In the genomic region with DNA sequence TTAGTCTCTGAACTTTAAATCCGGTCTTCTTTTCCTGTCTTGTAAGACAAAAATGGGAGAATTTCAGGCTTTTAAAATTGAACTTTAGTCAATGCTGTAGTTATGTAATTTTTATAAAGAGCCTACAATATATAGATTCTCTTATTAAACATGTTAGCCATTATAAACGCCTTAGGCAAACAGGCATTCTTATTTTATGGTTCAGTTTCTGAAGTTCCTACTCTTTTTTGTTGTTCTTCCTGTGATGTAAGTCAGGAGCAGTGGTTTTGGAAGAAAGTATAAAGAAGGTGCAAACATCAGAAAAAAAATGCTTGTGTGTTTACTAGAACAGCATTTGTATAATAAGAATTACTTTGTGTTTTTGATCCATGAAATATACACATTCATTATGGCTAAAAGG, we compare ENCODE assay signal across 20 cellular contexts. TPM values are rescaled to one million over a fixed set of nuclear protein-coding genes. Genes with fewer than 3 reads are reported as not detected.
A peak's percentile ranks its signal among the peaks of the same experiment; 100 is the strongest.
DNase-seq lines count a peak whose midpoint lies in the region; ATAC-seq, FAIRE-seq and TF ChIP-seq lines count a peak whose summit lies in the region.
"Had no signal": no experiment of that assay in that cellular context is flagged by ENCODE, and none has a peak within 500 bp of the region (broad histone marks: within the 10 kb centered on the region; RNA-seq: fewer than 3 reads in every experiment).

No MANE protein-coding gene starts in this region.

- intact Hi-C loops in uterus (cut with DNase I; ENCODE audit: low total_unique reads) = no loop called here

- TF ChIP-seq CTCF in epithelial cell of esophagus (IDR thresholded peaks at IDR 0.05; ENCODE audit: insufficient read depth, low read depth, low read length, missing control alignments) = no peak
- TF ChIP-seq CTCF in nephron (IDR thresholded peaks at IDR 0.05; ENCODE audit: unreplicated experiment in 3 of 3) = no peak
- no peak for TF ChIP-seq CTCF in uterus (IDR thresholded peaks at IDR 0.05)

- no peaks in the 10 kb centered on the region for H3K9me3 ChIP-seq in uterus

- H3K36me3 ChIP-seq in uterus = no peaks in the 10 kb centered on the region
- H3K36me3 ChIP-seq: BLaER1 had no signal

- no peak overlapping the region for H3K27ac ChIP-seq in uterus
- H3K27ac ChIP-seq: BLaER1 had no signal

- peak overlapping the region; percentile 56 to 95 (median 76) for H3K27ac Mint-ChIP-seq in nephron
- H3K27ac Mint-ChIP-seq: CD4-positive, alpha-beta memory T cell had no signal

- H3K36me3 Mint-ChIP-seq in nephron (ENCODE audit: low read depth) = peaks cover 21% of the 10 kb centered on the region
- H3K36me3 Mint-ChIP-seq: CD4-positive, alpha-beta memory T cell had no signal

- ATAC-seq in GM18909 (IDR thresholded peaks at IDR 0.05; ENCODE audit: poor library complexity, unreplicated experiment) = no peak
- no peak for ATAC-seq in GM19328 (IDR thresholded peaks at IDR 0.05; ENCODE audit: unreplicated experiment)

- FAIRE-seq in H54 (lab: Jason Lieb, UNC) = peak; percentile 78
- FAIRE-seq: GM19239, H1 had no signal

- DNase-seq in ACHN (peak; percentile 28), H54 (ENCODE audit: insufficient read length, low spot score) (no peak), epithelial cell of esophagus (ENCODE audit: low read depth) (peak; percentile 55), uterus (no peak)
- DNase-seq: CD4-positive, alpha-beta memory T cell; DMS79; NCI-H1105 treated with DMSO at 0.1 percent for 48 hours; NCI-H187 treated with DMSO at 0.1 percent for 48 hours; NCI-H2227 treated with DMSO at 0.1 percent for 48 hours; NCI-H510A treated with DMSO at 0.1 percent for 48 hours; NCI-H774; SHP77 treated with DMSO at 0.1 percent for 48 hours; SK-N-SH had no signal

- no peaks in the 10 kb centered on the region for H3K27me3 ChIP-seq in uterus
- H3K27me3 ChIP-seq: BLaER1 had no signal

- in situ Hi-C loops in ACHN (cut with HindIII; ENCODE audit: low pct_ligation_motif_present, low pct_unique_long_range_greater_than_20kb, low sequenced_read_pairs) = no loop called here

- peaks cover 25% of the 10 kb centered on the region for H3K9me3 Mint-ChIP-seq in nephron

- no peak overlapping the region for H3K4me3 Mint-ChIP-seq in nephron
- H3K4me3 Mint-ChIP-seq: CD4-positive, alpha-beta memory T cell had no signal

- H3K4me1 ChIP-seq in uterus = no peaks in the 10 kb centered on the region
- H3K4me1 ChIP-seq: BLaER1 had no signal

- H3K4me1 Mint-ChIP-seq in nephron = no peaks in the 10 kb centered on the region
- H3K4me1 Mint-ChIP-seq: CD4-positive, alpha-beta memory T cell had no signal

- H3K4me3 ChIP-seq in epithelial cell of esophagus (ENCODE audit: low read length) (no peak overlapping the region), uterus (no peak overlapping the region)
- H3K4me3 ChIP-seq: BLaER1 had no signal

- H3K27me3 Mint-ChIP-seq in nephron (ENCODE audit: low read depth) = no peaks in the 10 kb centered on the region
- H3K27me3 Mint-ChIP-seq: CD4-positive, alpha-beta memory T cell had no signal

- TF ChIP-seq POLR2A in H54 (IDR thresholded peaks at IDR 0.05; ENCODE audit: low read depth, low read length) = no peak
- no peak for TF ChIP-seq POLR2A in uterus (IDR thresholded peaks at IDR 0.05)

RNA-seq across cellular contexts. Expression of gene BICC1, which starts 41.6 kb away (rescaled TPM):
- total RNA-seq in uterus = 10 to 100 TPM in 3 of 4 donors, 1 to 10 TPM in 1; 1.3 to 29.7 (median 17.5) TPM
- total RNA-seq: CD4-positive, alpha-beta memory T cell; OCI-LY7 had no signal

Comparison
In these comparisons a context has a peak if more than half of its experiments do, and no peak if none do; other contexts are left out.
1. DNase-seq: peak in ACHN (single experiment) and epithelial cell of esophagus (single experiment); none in H54 (single experiment) and uterus (0 of 2).